In genomic region chr1:49435291-49435690, GRCh38 we compare ENCODE assay signal across 15 cellular contexts.
DNase-seq lines count a peak whose midpoint lies in the region; ATAC-seq and TF ChIP-seq lines count a peak whose summit lies in the region.
"Had no signal": no experiment of that assay in that cellular context is flagged by ENCODE, and none has a peak within 500 bp of the region (broad histone marks: within the 10 kb centered on the region; RNA-seq: fewer than 3 reads in every experiment).

No MANE protein-coding gene starts in this region.

- TF ChIP-seq CTCF in astrocyte of the spinal cord (IDR thresholded peaks at IDR 0.05; ENCODE audit: low read depth, low read length) = no peak

- H3K4me3 ChIP-seq in astrocyte of the spinal cord (ENCODE audit: low read depth, low read length) = no peak overlapping the region
- H3K4me3 ChIP-seq: MG63 had no signal

- DNase-seq in DMS53 (lab: John Stamatoyannopoulos, UW) = peak; percentile 77
- peak; percentile 91 for DNase-seq in NCI-H2029 (lab: John Stamatoyannopoulos, UW)
- DNase-seq in NCI-H748 (lab: John Stamatoyannopoulos, UW; ENCODE audit: unreplicated experiment) = peak; percentile 70
- DNase-seq in astrocyte of the spinal cord (ENCODE audit: low read depth, low spot score) = peak; percentile 2
- DNase-seq in hippocampal formation (lab: John Stamatoyannopoulos, UW) = no peak
- DNase-seq in activated CD4-positive, alpha-beta T cell treated with anti-CD3 and anti-CD28 coated beads, Interleukin-2, amount 50 U/mL, for 48 hours = no peak
- DNase-seq: ACHN; CD4-positive, alpha-beta T cell; MG63; NCI-H1092 treated with DMSO at 0.1 percent for 48 hours; NCI-H2081 treated with DMSO at 0.1 percent for 48 hours; NCI-H524 treated with DMSO at 0.1 percent for 48 hours; SK-N-SH had no signal

- no peak for ATAC-seq in HG03039 (IDR thresholded peaks at IDR 0.05; ENCODE audit: unreplicated experiment)
- no peak for ATAC-seq in HG03521 (IDR thresholded peaks at IDR 0.05; ENCODE audit: unreplicated experiment)

- in situ Hi-C loops in astrocyte of the spinal cord (cut with HindIII; ENCODE audit: low sequenced_read_pairs) = no loop called here

Comparison
In these comparisons a context has a peak if more than half of its experiments do, and no peak if none do; other contexts are left out.
1. DNase-seq: peak in DMS53 (single experiment), NCI-H2029 (single experiment), NCI-H748 (single experiment) and astrocyte of the spinal cord (single experiment); none in hippocampal formation (0 of 2) and activated CD4-positive, alpha-beta T cell treated with anti-CD3 and anti-CD28 coated beads, Interleukin-2, amount 50 U/mL, for 48 hours (0 of 2).